In the genomic region with DNA sequence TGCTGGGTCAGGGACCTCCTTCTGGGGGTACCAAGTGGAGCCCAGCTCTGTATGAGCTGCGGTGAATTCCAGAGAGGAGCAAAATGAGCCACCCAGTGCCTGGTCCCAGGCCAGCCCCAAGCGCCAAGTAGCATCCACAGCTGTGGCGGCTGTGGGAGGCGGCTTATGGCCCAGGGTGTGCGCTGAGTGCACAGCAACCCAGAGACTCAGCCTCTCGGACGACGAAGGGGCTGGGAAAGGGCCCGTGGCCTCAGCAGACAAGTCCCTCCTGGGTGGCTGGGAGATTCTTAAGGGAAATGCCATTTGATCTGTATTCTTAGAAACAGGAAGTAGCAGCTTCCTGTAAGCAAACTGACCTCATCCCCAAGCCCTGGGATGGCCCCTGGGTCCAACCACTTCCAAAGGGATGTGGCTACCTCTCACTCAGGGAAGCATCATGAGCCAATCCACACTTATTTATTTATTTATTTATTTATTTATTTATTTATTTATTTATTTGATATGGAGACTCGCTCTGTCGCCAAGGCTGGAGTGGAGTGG, we compare ENCODE assay signal across 10 cellular contexts. TPM values are rescaled to one million over a fixed set of nuclear protein-coding genes. Genes with fewer than 3 reads are reported as not detected.
A peak's percentile ranks its signal among the peaks of the same experiment; 100 is the strongest.
DNase-seq lines count a peak whose midpoint lies in the region; ATAC-seq, FAIRE-seq and TF ChIP-seq lines count a peak whose summit lies in the region.
"Had no signal": no experiment of that assay in that cellular context is flagged by ENCODE, and none has a peak within 500 bp of the region (broad histone marks: within the 10 kb centered on the region; RNA-seq: fewer than 3 reads in every experiment).

No MANE protein-coding gene starts in this region.

- BruUV-seq in A673 (replicated peaks; lab: Mats Ljungman, UMichigan) (no TSS peak), GM12878 (replicated peaks; lab: Mats Ljungman, UMichigan) (no TSS peak)

- no peak for TF ChIP-seq POLR2A in GM12878 (IDR thresholded peaks at IDR 0.05; ENCODE audit: low read depth, low read length)

- 61% methylated on average over 11 of the region's 11 CpGs for WGBS in GM12878 (ENCODE audit: insufficient coverage, insufficient replicate concordance, low lambda C conversion rate, missing lambda C conversion rate)

- H3K9me3 Mint-ChIP-seq in activated CD4-positive, alpha-beta T cell treated with anti-CD3 and anti-CD28 coated beads, Interleukin-2, amount 10 ng/mL, durations not matched to agents 7 days and 5 days, result no peaks in the 10 kb centered on the region

- H3K36me3 ChIP-seq in A673 (ENCODE audit: insufficient read depth, low read length, poor library complexity, severe bottlenecking), result no peaks in the 10 kb centered on the region
- H3K36me3 ChIP-seq in GM12878 (ENCODE audit: control insufficient read depth in 2 of 2, insufficient read depth in 2 of 2, low read length in 1 of 2), result no peaks in the 10 kb centered on the region
- H3K36me3 ChIP-seq in kidney (ENCODE audit: control insufficient read depth in 1 of 2, insufficient read depth in 2 of 2, low read length in 2 of 2), result no peaks in the 10 kb centered on the region
- H3K36me3 ChIP-seq: esophagus squamous epithelium had no signal

- FAIRE-seq in GM12878 (lab: Jason Lieb, UNC), result no peak
- FAIRE-seq in kidney (lab: Jason Lieb, UNC), result no peak

- ATAC-seq in GM12878, result no peak; the same call in 2 of the 3 replicates
- ATAC-seq in GM21576 (IDR thresholded peaks at IDR 0.05; ENCODE audit: unreplicated experiment), result no peak
- ATAC-seq in GM19395 (IDR thresholded peaks at IDR 0.05; ENCODE audit: unreplicated experiment), result no peak
- no peak for ATAC-seq in foreskin keratinocyte

- H3K4me3 ChIP-seq in A673 (ENCODE audit: low read depth, low read length, poor library complexity, severe bottlenecking) (no peak overlapping the region), GM12878 (no peak overlapping the region), kidney (ENCODE audit: low read length in 2 of 2) (no peak overlapping the region)
- H3K4me3 ChIP-seq: esophagus squamous epithelium had no signal

- H3K27ac Mint-ChIP-seq in activated CD4-positive, alpha-beta T cell treated with anti-CD3 and anti-CD28 coated beads, Interleukin-2, amount 10 ng/mL, durations not matched to agents 7 days and 5 days, result no peak overlapping the region

- no peak for TF ChIP-seq RAD21 in GM12878 (IDR thresholded peaks at IDR 0.05; ENCODE audit: insufficient read depth, low read depth, low read length)

- H3K27me3 Mint-ChIP-seq in activated CD4-positive, alpha-beta T cell treated with anti-CD3 and anti-CD28 coated beads, Interleukin-2, amount 10 ng/mL, durations not matched to agents 7 days and 5 days, result peaks cover 2% of the 10 kb centered on the region

- RAD21 ChIA-PET in GM12878 (lab: Charles Lee; ENCODE audit: unreplicated experiment), result no interaction called here

- H3K9ac ChIP-seq in GM12878 (ENCODE audit: control insufficient read depth, insufficient read depth, low read length) (no peak overlapping the region), kidney (ENCODE audit: low read length in 2 of 2) (no peak overlapping the region)

- CTCF ChIA-PET in A673 (lab: Charles Lee), result no interaction called here
- CTCF ChIA-PET in GM12878 (lab: Yijun Ruan, JAX), result interaction anchor here (0.5 kb wide), 1 partner anchor 71 kb away, joined by 3 read pairs; no protein-coding TSS in a partner anchor
- CTCF ChIA-PET in activated CD4-positive, alpha-beta T cell treated with anti-CD3 and anti-CD28 coated beads, Interleukin-2, amount 10 ng/mL, durations not matched to agents 7 days and 5 days (lab: Charles Lee), result interaction anchor here (3.0 kb wide), 1 partner anchor 19 kb away, joined by 8 read pairs; no protein-coding TSS in a partner anchor

- no peak for TF ChIP-seq CTCF in A673 (conservative IDR thresholded peaks at IDR 0.05; ENCODE audit: low read depth, low read length)
- TF ChIP-seq CTCF in GM12878 (IDR thresholded peaks at IDR 0.05 in 2 of 3, conservative IDR thresholded peaks at IDR 0.05 in 1 of 3; ENCODE audit: control insufficient read depth in 2 of 3, extremely low read depth in 1 of 3, insufficient read depth in 1 of 3, low read depth in 3 of 3, low read length in 3 of 3), result no peak
- TF ChIP-seq CTCF in kidney (IDR thresholded peaks at IDR 0.05; ENCODE audit: borderline replicate concordance, extremely low read depth, insufficient read depth), result no peak
- no peak for TF ChIP-seq CTCF in foreskin keratinocyte (conservative IDR thresholded peaks at IDR 0.05)

- POLR2A ChIA-PET in A673 (lab: Charles Lee; ENCODE audit: low non-redundant PET), result no interaction called here
- POLR2A ChIA-PET in GM12878 (lab: Charles Lee), result no interaction called here
- POLR2A ChIA-PET in activated CD4-positive, alpha-beta T cell treated with anti-CD3 and anti-CD28 coated beads, Interleukin-2, amount 10 ng/mL, durations not matched to agents 7 days and 5 days (lab: Charles Lee), result interaction anchor here (0.6 kb wide), 1 partner anchor 8 kb away, joined by 4 read pairs; no protein-coding TSS in a partner anchor

- no peaks in the 10 kb centered on the region for H4K20me1 ChIP-seq in GM12878 (ENCODE audit: control insufficient read depth, insufficient read depth)

- H3K4me3 Mint-ChIP-seq in activated CD4-positive, alpha-beta T cell treated with anti-CD3 and anti-CD28 coated beads, Interleukin-2, amount 10 ng/mL, durations not matched to agents 7 days and 5 days, result no peak overlapping the region

- no peak overlapping the region; the same call in 1 of the 2 replicates for H2AFZ ChIP-seq in GM12878 (ENCODE audit: control insufficient read depth, low read depth, low read length)

- H3K36me3 Mint-ChIP-seq in activated CD4-positive, alpha-beta T cell treated with anti-CD3 and anti-CD28 coated beads, Interleukin-2, amount 10 ng/mL, durations not matched to agents 7 days and 5 days (ENCODE audit: low read depth), result no peaks in the 10 kb centered on the region

- no peak for TF ChIP-seq EP300 in GM12878 (IDR thresholded peaks at IDR 0.05; ENCODE audit: borderline replicate concordance in 1 of 2, control insufficient read depth in 1 of 2, low read depth in 2 of 2, low read length in 2 of 2)

- H3K9me3 ChIP-seq in A673 (ENCODE audit: low read depth, low read length, poor library complexity, severe bottlenecking) (no peaks in the 10 kb centered on the region), GM12878 (replicated peaks; ENCODE audit: control insufficient read depth, insufficient read depth, low read length) (no peaks in the 10 kb centered on the region), kidney (ENCODE audit: control insufficient read depth in 1 of 2, low read length in 2 of 2) (peaks cover 0 to 4% of the 10 kb centered on the region in 2 donors)

- H3K4me1 Mint-ChIP-seq in activated CD4-positive, alpha-beta T cell treated with anti-CD3 and anti-CD28 coated beads, Interleukin-2, amount 10 ng/mL, durations not matched to agents 7 days and 5 days, result peaks cover 18% of the 10 kb centered on the region

- DNase-seq in A673 (ENCODE audit: low spot score) (peak; percentile 54), HT1080 (ENCODE audit: low read depth) (peak; percentile 68), GM12878 (ENCODE audit: low read depth, low spot score) (no peak), kidney (peak; percentile 80), foreskin keratinocyte (no peak)
- DNase-seq in activated CD4-positive, alpha-beta T cell treated with anti-CD3 and anti-CD28 coated beads, Interleukin-2, amount 10 ng/mL, durations not matched to agents 7 days and 5 days, result no peak
- DNase-seq: esophagus squamous epithelium, NCI-H1694 had no signal

- no peaks in the 10 kb centered on the region for H3K4me1 ChIP-seq in A673 (ENCODE audit: insufficient read depth, low read length, poor library complexity, severe bottlenecking)
- peaks cover 12% of the 10 kb centered on the region for H3K4me1 ChIP-seq in GM12878 (ENCODE audit: control insufficient read depth, insufficient read depth, low read length)
- peaks cover 3 to 25% of the 10 kb centered on the region in 2 donors for H3K4me1 ChIP-seq in kidney (ENCODE audit: control insufficient read depth in 1 of 2, insufficient read depth in 1 of 2, low read depth in 1 of 2, low read length in 2 of 2)
- no peaks in the 10 kb centered on the region for H3K4me1 ChIP-seq in foreskin keratinocyte

- H3K79me2 ChIP-seq in GM12878 (ENCODE audit: control insufficient read depth, insufficient read depth, low read length), result no peaks in the 10 kb centered on the region

- intact Hi-C loops in A673 (cut with micrococcal nuclease; ENCODE audit: unreplicated experiment) (no loop called here), GM12878 (cut with micrococcal nuclease; ENCODE audit: unreplicated experiment) (no loop called here), kidney (cut with DNase I) (no loop called here)

- H3K27ac ChIP-seq in A673 (ENCODE audit: low read depth, low read length, poor library complexity, severe bottlenecking) (no peak overlapping the region), GM12878 (ENCODE audit: control insufficient read depth, insufficient read depth) (no peak overlapping the region), kidney (ENCODE audit: low read depth in 2 of 2, low read length in 2 of 2) (peak overlapping the region in 1 of 2 donors; percentile 41), foreskin keratinocyte (no peak overlapping the region)
- H3K27ac ChIP-seq: esophagus squamous epithelium had no signal

- in situ Hi-C loops in GM12878 (cut with MboI), result no loop called here

- no peaks in the 10 kb centered on the region for H3K27me3 ChIP-seq in A673 (replicated peaks; ENCODE audit: insufficient read depth, low read depth, low read length, poor library complexity)
- no peaks in the 10 kb centered on the region for H3K27me3 ChIP-seq in GM12878 (replicated peaks in 1 of 2; ENCODE audit: control insufficient read depth in 2 of 2, insufficient read depth in 2 of 2, low read length in 1 of 2)
- H3K27me3 ChIP-seq in foreskin keratinocyte, result peaks cover 19% of the 10 kb centered on the region

- H3K4me2 ChIP-seq in GM12878 (ENCODE audit: control insufficient read depth, insufficient read depth), result no peak overlapping the region

- SMC1A ChIA-PET in GM12878 (lab: Charles Lee; ENCODE audit: uncharacterized antibody, unreplicated experiment), result no interaction called here

RNA-seq across cellular contexts. Expression of a gene that starts 19.8 kb away (rescaled TPM):
- total RNA-seq in A673 (2021) (0.17 and 0.79 TPM in 2 replicates), GM12878 (2014; rRNA removed) (42.3 and 48.7 TPM in 2 replicates), GM12878 (2014; rRNA removed; fragmentation: Illumina TruSeq; extraction: Trizol) (15.7 and 20.1 TPM in 2 replicates), GM12878 (2021) (91.7 and 99.2 TPM in 2 replicates), kidney (52.1 TPM), foreskin keratinocyte (0.28 and 0.68 TPM in 2 replicates)
- 0.03 TPM in 1 of 2 replicates, not detected in the other for total RNA-seq in HT1080 (2014; rRNA removed; shearing (Covaris generic))
- polyA plus RNA-seq in HT1080 (2015; cell fraction: cytosol; rRNA removed), result 0.57 and 0.74 TPM in 2 replicates
- polyA plus RNA-seq in HT1080 (2015; cell fraction: nucleus; rRNA removed), result 0.50 and 0.70 TPM in 2 replicates
- 101 and 113 TPM in 2 replicates for total RNA-seq in GM12878 (2013; cell fraction: nucleolus; rRNA removed)
- 24.6 TPM for polyA plus RNA-seq in GM12878 (2011; ENCODE audit: low read depth)
- polyA plus RNA-seq in GM12878 (2011; rRNA removed) (11.9 and 27.0 TPM in 2 replicates), GM12878 (2014; fragmentation: Illumina TruSeq; extraction: Trizol) (11.6 and 26.5 TPM in 2 replicates), GM12878 (2014; fragmentation: Nextera tagmentation; extraction: Ambion mirVana) (1 to 10 TPM; 1.0 to 3.0 TPM), GM12878 (2014; rRNA removed) (66.4 and 78.9 TPM in 2 replicates), GM12878 (2016; fragmentation: Nextera tagmentation; extraction: Ambion mirVana) (10 to 100 TPM; 61.1 to 62.8 TPM), kidney (ENCODE audit: insufficient read depth, low read depth, low replicate concordance) (9.4 TPM), foreskin keratinocyte (0.20 and 0.76 TPM in 2 replicates)
- polyA plus RNA-seq in GM12878 (2011; cell fraction: cytosol; rRNA removed), result 33.7 and 42.7 TPM in 2 replicates
- polyA plus RNA-seq in GM12878 (2011; cell fraction: nucleus; rRNA removed), result 110 and 156 TPM in 2 replicates
- 53.3 and 60.4 TPM in 2 replicates for polyA plus RNA-seq in GM12878 (2012)
- 33.0 and 50.5 TPM in 2 replicates for polyA minus RNA-seq in GM12878 (2011; rRNA and poly(A)+ RNA removed)
- 22.2 and 24.8 TPM in 2 replicates for polyA minus RNA-seq in GM12878 (2011; cell fraction: cytosol; rRNA and poly(A)+ RNA removed)
- polyA minus RNA-seq in GM12878 (2011; cell fraction: nucleus; rRNA and poly(A)+ RNA removed), result 32.2 and 63.0 TPM in 2 replicates
- 100 to 1,000 TPM; 294 to 329 TPM for total RNA-seq in activated CD4-positive, alpha-beta T cell treated with anti-CD3 and anti-CD28 coated beads, Interleukin-2, amount 10 ng/mL, durations not matched to agents 7 days and 5 days

Comparison
In these comparisons a context has a peak if more than half of its experiments do, and no peak if none do; other contexts are left out.
1. DNase-seq: peak in A673 (single experiment), HT1080 (single experiment) and kidney (single experiment); none in GM12878 (single experiment), foreskin keratinocyte (0 of 2) and activated CD4-positive, alpha-beta T cell treated with anti-CD3 and anti-CD28 coated beads, Interleukin-2, amount 10 ng/mL, durations not matched to agents 7 days and 5 days (single experiment).